ENCODE assay signal across 10 cellular contexts in genomic region chr19:53545271-53546065, GRCh38. TPM values are rescaled to one million over a fixed set of nuclear protein-coding genes. Genes with fewer than 3 reads are reported as not detected.
DNase-seq lines count a peak whose midpoint lies in the region; ATAC-seq and TF ChIP-seq lines count a peak whose summit lies in the region.
"Had no signal": no experiment of that assay in that cellular context is flagged by ENCODE, and none has a peak within 500 bp of the region (broad histone marks: within the 10 kb centered on the region; RNA-seq: fewer than 3 reads in every experiment).

No MANE protein-coding gene starts in this region.

- ATAC-seq in GM18907 (IDR thresholded peaks at IDR 0.05; ENCODE audit: unreplicated experiment) (no peak), GM21447 (IDR thresholded peaks at IDR 0.05; ENCODE audit: unreplicated experiment) (no peak)

- WGBS in suprapubic skin = 79% methylated on average over 23 of the region's 25 CpGs

- no peak for TF ChIP-seq CTCF in suprapubic skin (IDR thresholded peaks at IDR 0.05)
- TF ChIP-seq CTCF in GM10266 (IDR thresholded peaks at IDR 0.05; ENCODE audit: control insufficient read depth, insufficient read depth, low read depth, missing control alignments) = no peak

- H3K36me3 ChIP-seq in H7 (replicated peaks; ENCODE audit: control insufficient read depth, insufficient read depth, low read length) (peaks cover 2% of the 10 kb centered on the region), SJSA1 (peaks cover 14% of the 10 kb centered on the region), suprapubic skin (peaks cover 14% of the 10 kb centered on the region)
- H3K36me3 ChIP-seq: neutrophil had no signal

- H3K9me3 ChIP-seq in SJSA1 (replicated peaks) (no peaks in the 10 kb centered on the region; the same call in 1 of the 2 replicates), suprapubic skin (no peaks in the 10 kb centered on the region)
- H3K9me3 ChIP-seq: heart left ventricle, neutrophil had no signal

- no peak overlapping the region for H3K4me3 ChIP-seq in H7 (ENCODE audit: insufficient read depth, low read depth, low read length)
- H3K4me3 ChIP-seq in SJSA1 = no peak overlapping the region
- no peak overlapping the region for H3K4me3 ChIP-seq in suprapubic skin
- H3K4me3 ChIP-seq: heart left ventricle had no signal

- H3K27ac ChIP-seq in SJSA1 (peak overlapping the region; percentile 92), suprapubic skin (peak overlapping the region; percentile 74)
- H3K27ac ChIP-seq: neutrophil had no signal

- H3K27me3 ChIP-seq in H7 (ENCODE audit: control insufficient read depth, insufficient read depth, low read length) (no peaks in the 10 kb centered on the region), SJSA1 (replicated peaks) (no peaks in the 10 kb centered on the region), suprapubic skin (no peaks in the 10 kb centered on the region)
- H3K27me3 ChIP-seq: heart left ventricle, neutrophil had no signal

- no peak for TF ChIP-seq EP300 in suprapubic skin (IDR thresholded peaks at IDR 0.05)

- H3K4me1 ChIP-seq in SJSA1 (replicated peaks) = peaks cover 14% of the 10 kb centered on the region
- H3K4me1 ChIP-seq in suprapubic skin = peaks cover 15% of the 10 kb centered on the region

- peak; percentile 16 for DNase-seq in H7
- DNase-seq in SJSA1 (ENCODE audit: low read depth in 1 of 2, low spot score in 2 of 2) = peak; percentile 78 to 80
- peak; percentile 49 for DNase-seq in iris pigment epithelial cell (ENCODE audit: low read depth)
- no peak for DNase-seq in suprapubic skin (ENCODE audit: low spot score in 2 of 2)
- no peak for DNase-seq in GM10266 (ENCODE audit: extremely low spot score)
- DNase-seq: activated CD4-positive, alpha-beta T cell treated with anti-CD3 and anti-CD28 coated beads, Interleukin-2, amount 10 ng/mL, durations not matched to agents 7 days and 5 days; heart left ventricle had no signal

- TF ChIP-seq POLR2A in suprapubic skin (IDR thresholded peaks at IDR 0.05) = no peak

RNA-seq across cellular contexts. Expression of gene ZNF331, which starts 7.5 kb away (rescaled TPM):
- total RNA-seq in H7 (2014; rRNA removed; shearing (Covaris generic)) = 23.2 and 32.4 TPM in 2 replicates
- 4.8 and 7.4 TPM in 2 replicates for total RNA-seq in SJSA1 (2014; rRNA removed; shearing (Covaris generic))
- 10 to 100 TPM; 20.5 to 41.1 (median 27.8) TPM for total RNA-seq in suprapubic skin

Comparison
In these comparisons a context has a peak if more than half of its experiments do, and no peak if none do; other contexts are left out.
1. DNase-seq: peak in H7 (single experiment), SJSA1 (2 of 2) and iris pigment epithelial cell (single experiment); none in suprapubic skin (0 of 2) and GM10266 (single experiment).